Comparison of ENCODE assay signal across 1 cellular context in the genomic region with DNA sequence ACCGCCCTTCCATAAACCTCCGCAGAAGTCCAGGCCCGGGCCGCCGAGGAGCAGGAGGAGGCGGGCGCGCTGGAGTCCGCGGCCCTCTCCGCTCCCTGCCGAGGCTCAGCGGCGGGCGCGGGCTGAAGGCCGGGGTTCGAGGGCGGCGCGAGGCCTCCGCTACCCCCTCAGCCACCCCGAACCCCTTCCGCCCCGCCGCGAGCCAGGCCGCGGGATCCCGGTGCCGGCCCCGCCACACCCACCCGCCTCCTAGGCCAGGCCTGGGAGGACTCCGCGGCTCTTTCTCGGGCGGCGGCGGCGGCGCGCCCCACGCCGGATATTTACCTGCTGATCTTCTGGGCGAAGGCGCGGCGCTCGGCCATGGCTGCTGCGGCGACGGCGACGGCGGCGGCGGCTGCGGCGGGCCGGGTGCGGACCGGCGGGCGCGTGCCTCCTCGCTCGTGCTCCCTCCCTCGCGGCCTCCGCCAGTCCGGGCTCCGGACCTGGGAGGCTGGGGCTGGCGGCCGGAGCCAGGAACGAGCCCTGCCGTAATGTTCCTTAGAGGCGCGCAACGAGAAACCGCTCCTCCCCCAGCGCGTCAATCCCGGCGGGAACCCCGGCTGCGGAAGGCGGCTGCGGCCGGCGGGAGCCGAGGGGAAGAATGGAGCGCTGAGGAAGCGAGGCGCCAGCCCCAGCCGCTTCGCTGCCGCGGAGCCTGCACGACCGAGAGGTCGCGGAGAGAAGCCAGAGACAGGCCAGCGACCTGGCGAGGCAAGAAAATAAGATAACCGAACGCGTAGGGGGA.
A peak's percentile ranks its signal among the peaks of the same experiment; 100 is the strongest.
TF ChIP-seq lines count a peak whose summit lies in the region.

A gene with protein sequence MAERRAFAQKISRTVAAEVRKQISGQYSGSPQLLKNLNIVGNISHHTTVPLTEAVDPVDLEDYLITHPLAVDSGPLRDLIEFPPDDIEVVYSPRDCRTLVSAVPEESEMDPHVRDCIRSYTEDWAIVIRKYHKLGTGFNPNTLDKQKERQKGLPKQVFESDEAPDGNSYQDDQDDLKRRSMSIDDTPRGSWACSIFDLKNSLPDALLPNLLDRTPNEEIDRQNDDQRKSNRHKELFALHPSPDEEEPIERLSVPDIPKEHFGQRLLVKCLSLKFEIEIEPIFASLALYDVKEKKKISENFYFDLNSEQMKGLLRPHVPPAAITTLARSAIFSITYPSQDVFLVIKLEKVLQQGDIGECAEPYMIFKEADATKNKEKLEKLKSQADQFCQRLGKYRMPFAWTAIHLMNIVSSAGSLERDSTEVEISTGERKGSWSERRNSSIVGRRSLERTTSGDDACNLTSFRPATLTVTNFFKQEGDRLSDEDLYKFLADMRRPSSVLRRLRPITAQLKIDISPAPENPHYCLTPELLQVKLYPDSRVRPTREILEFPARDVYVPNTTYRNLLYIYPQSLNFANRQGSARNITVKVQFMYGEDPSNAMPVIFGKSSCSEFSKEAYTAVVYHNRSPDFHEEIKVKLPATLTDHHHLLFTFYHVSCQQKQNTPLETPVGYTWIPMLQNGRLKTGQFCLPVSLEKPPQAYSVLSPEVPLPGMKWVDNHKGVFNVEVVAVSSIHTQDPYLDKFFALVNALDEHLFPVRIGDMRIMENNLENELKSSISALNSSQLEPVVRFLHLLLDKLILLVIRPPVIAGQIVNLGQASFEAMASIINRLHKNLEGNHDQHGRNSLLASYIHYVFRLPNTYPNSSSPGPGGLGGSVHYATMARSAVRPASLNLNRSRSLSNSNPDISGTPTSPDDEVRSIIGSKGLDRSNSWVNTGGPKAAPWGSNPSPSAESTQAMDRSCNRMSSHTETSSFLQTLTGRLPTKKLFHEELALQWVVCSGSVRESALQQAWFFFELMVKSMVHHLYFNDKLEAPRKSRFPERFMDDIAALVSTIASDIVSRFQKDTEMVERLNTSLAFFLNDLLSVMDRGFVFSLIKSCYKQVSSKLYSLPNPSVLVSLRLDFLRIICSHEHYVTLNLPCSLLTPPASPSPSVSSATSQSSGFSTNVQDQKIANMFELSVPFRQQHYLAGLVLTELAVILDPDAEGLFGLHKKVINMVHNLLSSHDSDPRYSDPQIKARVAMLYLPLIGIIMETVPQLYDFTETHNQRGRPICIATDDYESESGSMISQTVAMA (N-terminal part only) (minus strand): TSS at position 484 of the 784 bp plus-strand sequence. CDS start 122 bp downstream, at position 362.

TF ChIP-seq in H1, 55 proteins besides CTCF, POLR2A, EP300 and RAD21:
- TF ChIP-seq PHF8 (conservative IDR thresholded peaks at IDR 0.05; ENCODE audit: low read depth, low read length) (peak; percentile 81), YY1 (IDR thresholded peaks at IDR 0.05; ENCODE audit: low read depth, low read length) (peak; percentile 80), GABPA (IDR thresholded peaks at IDR 0.05; ENCODE audit: borderline replicate concordance, insufficient read depth, low read length) (no peak), SIN3A (conservative IDR thresholded peaks at IDR 0.05 in 1 of 2, IDR thresholded peaks at IDR 0.05 in 1 of 2; ENCODE audit: low read depth in 1 of 2, low read length in 2 of 2) (peak in 1 of 2 experiments; percentile 24; a peak in 1 of 4 replicates), GTF2F1 (IDR thresholded peaks at IDR 0.05; ENCODE audit: borderline replicate concordance, low read depth, low read length) (peak; percentile 29; the same call in 1 of the 2 replicates), FOSL1 (IDR thresholded peaks at IDR 0.05; ENCODE audit: insufficient read depth, low read depth, low read length) (no peak), BCL11A (IDR thresholded peaks at IDR 0.05; ENCODE audit: low read depth in 2 of 2, low read length in 2 of 2) (no peak), KDM4A (IDR thresholded peaks at IDR 0.05; ENCODE audit: low read depth, low read length, severe bottlenecking) (peak; percentile 34), TAF1 (IDR thresholded peaks at IDR 0.05; ENCODE audit: low read depth, low read length) (peak; percentile 86), TBP (IDR thresholded peaks at IDR 0.05; ENCODE audit: low read depth, low read length) (peak; percentile 72), MAFK (IDR thresholded peaks at IDR 0.05; ENCODE audit: low read depth, low read length) (peak; percentile 72; the same call in 1 of the 2 replicates), TAF7 (optimal IDR thresholded peaks at IDR 0.05; ENCODE audit: borderline replicate concordance, low read depth, low read length) (peak; percentile 30), ASH2L (IDR thresholded peaks at IDR 0.05; ENCODE audit: low read length) (no peak), NANOG (IDR thresholded peaks at IDR 0.05; ENCODE audit: insufficient read depth, low read depth, low read length, poor library complexity, severe bottlenecking) (no peak), RBBP5 (IDR thresholded peaks at IDR 0.05; ENCODE audit: borderline replicate concordance, low read depth, low read length) (peak; percentile 90; the same call in 1 of the 2 replicates), POU5F1 (IDR thresholded peaks at IDR 0.05; ENCODE audit: low read depth, low read length) (no peak), EGR1 (IDR thresholded peaks at IDR 0.05; ENCODE audit: borderline replicate concordance, low read depth, low read length) (peak; percentile 50; the same call in 1 of the 2 replicates), JUND (IDR thresholded peaks at IDR 0.05; ENCODE audit: low read length) (no peak), CREB1 (IDR thresholded peaks at IDR 0.05) (0 out of 2 replicates have a peak, but pooled peaks have one; percentile 52)
- TF ChIP-seq, protein P1, sequence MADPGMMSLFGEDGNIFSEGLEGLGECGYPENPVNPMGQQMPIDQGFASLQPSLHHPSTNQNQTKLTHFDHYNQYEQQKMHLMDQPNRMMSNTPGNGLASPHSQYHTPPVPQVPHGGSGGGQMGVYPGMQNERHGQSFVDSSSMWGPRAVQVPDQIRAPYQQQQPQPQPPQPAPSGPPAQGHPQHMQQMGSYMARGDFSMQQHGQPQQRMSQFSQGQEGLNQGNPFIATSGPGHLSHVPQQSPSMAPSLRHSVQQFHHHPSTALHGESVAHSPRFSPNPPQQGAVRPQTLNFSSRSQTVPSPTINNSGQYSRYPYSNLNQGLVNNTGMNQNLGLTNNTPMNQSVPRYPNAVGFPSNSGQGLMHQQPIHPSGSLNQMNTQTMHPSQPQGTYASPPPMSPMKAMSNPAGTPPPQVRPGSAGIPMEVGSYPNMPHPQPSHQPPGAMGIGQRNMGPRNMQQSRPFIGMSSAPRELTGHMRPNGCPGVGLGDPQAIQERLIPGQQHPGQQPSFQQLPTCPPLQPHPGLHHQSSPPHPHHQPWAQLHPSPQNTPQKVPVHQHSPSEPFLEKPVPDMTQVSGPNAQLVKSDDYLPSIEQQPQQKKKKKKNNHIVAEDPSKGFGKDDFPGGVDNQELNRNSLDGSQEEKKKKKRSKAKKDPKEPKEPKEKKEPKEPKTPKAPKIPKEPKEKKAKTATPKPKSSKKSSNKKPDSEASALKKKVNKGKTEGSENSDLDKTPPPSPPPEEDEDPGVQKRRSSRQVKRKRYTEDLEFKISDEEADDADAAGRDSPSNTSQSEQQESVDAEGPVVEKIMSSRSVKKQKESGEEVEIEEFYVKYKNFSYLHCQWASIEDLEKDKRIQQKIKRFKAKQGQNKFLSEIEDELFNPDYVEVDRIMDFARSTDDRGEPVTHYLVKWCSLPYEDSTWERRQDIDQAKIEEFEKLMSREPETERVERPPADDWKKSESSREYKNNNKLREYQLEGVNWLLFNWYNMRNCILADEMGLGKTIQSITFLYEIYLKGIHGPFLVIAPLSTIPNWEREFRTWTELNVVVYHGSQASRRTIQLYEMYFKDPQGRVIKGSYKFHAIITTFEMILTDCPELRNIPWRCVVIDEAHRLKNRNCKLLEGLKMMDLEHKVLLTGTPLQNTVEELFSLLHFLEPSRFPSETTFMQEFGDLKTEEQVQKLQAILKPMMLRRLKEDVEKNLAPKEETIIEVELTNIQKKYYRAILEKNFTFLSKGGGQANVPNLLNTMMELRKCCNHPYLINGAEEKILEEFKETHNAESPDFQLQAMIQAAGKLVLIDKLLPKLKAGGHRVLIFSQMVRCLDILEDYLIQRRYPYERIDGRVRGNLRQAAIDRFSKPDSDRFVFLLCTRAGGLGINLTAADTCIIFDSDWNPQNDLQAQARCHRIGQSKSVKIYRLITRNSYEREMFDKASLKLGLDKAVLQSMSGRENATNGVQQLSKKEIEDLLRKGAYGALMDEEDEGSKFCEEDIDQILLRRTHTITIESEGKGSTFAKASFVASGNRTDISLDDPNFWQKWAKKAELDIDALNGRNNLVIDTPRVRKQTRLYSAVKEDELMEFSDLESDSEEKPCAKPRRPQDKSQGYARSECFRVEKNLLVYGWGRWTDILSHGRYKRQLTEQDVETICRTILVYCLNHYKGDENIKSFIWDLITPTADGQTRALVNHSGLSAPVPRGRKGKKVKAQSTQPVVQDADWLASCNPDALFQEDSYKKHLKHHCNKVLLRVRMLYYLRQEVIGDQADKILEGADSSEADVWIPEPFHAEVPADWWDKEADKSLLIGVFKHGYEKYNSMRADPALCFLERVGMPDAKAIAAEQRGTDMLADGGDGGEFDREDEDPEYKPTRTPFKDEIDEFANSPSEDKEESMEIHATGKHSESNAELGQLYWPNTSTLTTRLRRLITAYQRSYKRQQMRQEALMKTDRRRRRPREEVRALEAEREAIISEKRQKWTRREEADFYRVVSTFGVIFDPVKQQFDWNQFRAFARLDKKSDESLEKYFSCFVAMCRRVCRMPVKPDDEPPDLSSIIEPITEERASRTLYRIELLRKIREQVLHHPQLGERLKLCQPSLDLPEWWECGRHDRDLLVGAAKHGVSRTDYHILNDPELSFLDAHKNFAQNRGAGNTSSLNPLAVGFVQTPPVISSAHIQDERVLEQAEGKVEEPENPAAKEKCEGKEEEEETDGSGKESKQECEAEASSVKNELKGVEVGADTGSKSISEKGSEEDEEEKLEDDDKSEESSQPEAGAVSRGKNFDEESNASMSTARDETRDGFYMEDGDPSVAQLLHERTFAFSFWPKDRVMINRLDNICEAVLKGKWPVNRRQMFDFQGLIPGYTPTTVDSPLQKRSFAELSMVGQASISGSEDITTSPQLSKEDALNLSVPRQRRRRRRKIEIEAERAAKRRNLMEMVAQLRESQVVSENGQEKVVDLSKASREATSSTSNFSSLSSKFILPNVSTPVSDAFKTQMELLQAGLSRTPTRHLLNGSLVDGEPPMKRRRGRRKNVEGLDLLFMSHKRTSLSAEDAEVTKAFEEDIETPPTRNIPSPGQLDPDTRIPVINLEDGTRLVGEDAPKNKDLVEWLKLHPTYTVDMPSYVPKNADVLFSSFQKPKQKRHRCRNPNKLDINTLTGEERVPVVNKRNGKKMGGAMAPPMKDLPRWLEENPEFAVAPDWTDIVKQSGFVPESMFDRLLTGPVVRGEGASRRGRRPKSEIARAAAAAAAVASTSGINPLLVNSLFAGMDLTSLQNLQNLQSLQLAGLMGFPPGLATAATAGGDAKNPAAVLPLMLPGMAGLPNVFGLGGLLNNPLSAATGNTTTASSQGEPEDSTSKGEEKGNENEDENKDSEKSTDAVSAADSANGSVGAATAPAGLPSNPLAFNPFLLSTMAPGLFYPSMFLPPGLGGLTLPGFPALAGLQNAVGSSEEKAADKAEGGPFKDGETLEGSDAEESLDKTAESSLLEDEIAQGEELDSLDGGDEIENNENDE (IDR thresholded peaks at IDR 0.05; ENCODE audit: insufficient replicate concordance, low read length) = peak; percentile 99
- TF ChIP-seq, protein P2, sequence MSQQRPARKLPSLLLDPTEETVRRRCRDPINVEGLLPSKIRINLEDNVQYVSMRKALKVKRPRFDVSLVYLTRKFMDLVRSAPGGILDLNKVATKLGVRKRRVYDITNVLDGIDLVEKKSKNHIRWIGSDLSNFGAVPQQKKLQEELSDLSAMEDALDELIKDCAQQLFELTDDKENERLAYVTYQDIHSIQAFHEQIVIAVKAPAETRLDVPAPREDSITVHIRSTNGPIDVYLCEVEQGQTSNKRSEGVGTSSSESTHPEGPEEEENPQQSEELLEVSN (IDR thresholded peaks at IDR 0.05) = peak; percentile 49; the same call in 1 of the 2 replicates
- TF ChIP-seq, protein P3, sequence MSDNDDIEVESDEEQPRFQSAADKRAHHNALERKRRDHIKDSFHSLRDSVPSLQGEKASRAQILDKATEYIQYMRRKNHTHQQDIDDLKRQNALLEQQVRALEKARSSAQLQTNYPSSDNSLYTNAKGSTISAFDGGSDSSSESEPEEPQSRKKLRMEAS (IDR thresholded peaks at IDR 0.05) = peak; percentile 77
